In genomic region chr11:73175551-73176144, GRCh38 we compare ENCODE assay signal across 19 cellular contexts. TPM values are rescaled to one million over a fixed set of nuclear protein-coding genes. Genes with fewer than 3 reads are reported as not detected.
A peak's percentile ranks its signal among the peaks of the same experiment; 100 is the strongest.
DNase-seq lines count a peak whose midpoint lies in the region; ATAC-seq, FAIRE-seq and TF ChIP-seq lines count a peak whose summit lies in the region.
"Had no signal": no experiment of that assay in that cellular context is flagged by ENCODE, and none has a peak within 500 bp of the region (broad histone marks: within the 10 kb centered on the region; RNA-seq: fewer than 3 reads in every experiment).

No MANE protein-coding gene starts in this region.

- no peak for FAIRE-seq in H1 (lab: Jason Lieb, UNC)

- 67% methylated on average over 5 of the region's 5 CpGs; no CpG with 5 or more reads in 1 of the 2 experiments for WGBS in H1 (ENCODE audit: extremely low coverage in 1 of 2, insufficient coverage in 1 of 2, insufficient read length in 1 of 2, insufficient replicate concordance in 2 of 2, low coverage in 1 of 2, low lambda C conversion rate in 2 of 2, missing lambda C conversion rate in 1 of 2), 2 experiments

- no peaks in the 10 kb centered on the region for H3K79me1 ChIP-seq in H1 (ENCODE audit: low read depth, low read length)

- no peaks in the 10 kb centered on the region for H3F3A ChIP-seq in OCI-LY1 (ENCODE audit: insufficient read depth, low read length)

- H2AK5ac ChIP-seq in H1 (ENCODE audit: low read depth, low read length), result no peak overlapping the region

- no peak overlapping the region for H2BK120ac ChIP-seq in H1 (replicated peaks; ENCODE audit: low read depth, low read length)

- H3K27ac ChIP-seq in OCI-LY1 (ENCODE audit: low read depth, low read length, poor library complexity, severe bottlenecking) (peak overlapping the region; percentile 59), H1 (ENCODE audit: low read depth, low read length) (no peak overlapping the region), stomach smooth muscle (ENCODE audit: low read length) (peak overlapping the region; percentile 41)
- H3K27ac ChIP-seq: PC-9 had no signal

- no peak overlapping the region for H2BK12ac ChIP-seq in H1 (ENCODE audit: low read depth, low read length)

- H3K27me3 ChIP-seq in OCI-LY1 (ENCODE audit: insufficient read depth, low read length) (no peaks in the 10 kb centered on the region), H1 (replicated peaks in 1 of 4; ENCODE audit: control insufficient read depth in 3 of 4, extremely low read depth in 1 of 4, insufficient read depth in 3 of 4, low read length in 3 of 4) (no peaks in the 10 kb centered on the region), stomach smooth muscle (ENCODE audit: control insufficient read depth in 1 of 2, insufficient read depth in 2 of 2, low read length in 2 of 2) (no peaks in the 10 kb centered on the region)

- no peak for TF ChIP-seq EP300 in H1 (IDR thresholded peaks at IDR 0.05; ENCODE audit: borderline replicate concordance in 1 of 2, low read depth in 2 of 2, low read length in 2 of 2)

- H3K9ac ChIP-seq in OCI-LY1 (ENCODE audit: low read length) (peak overlapping the region; percentile 5; the same call in 1 of the 2 replicates), H1 (replicated peaks in 1 of 4; ENCODE audit: extremely low read depth in 1 of 4, low read depth in 3 of 4, low read length in 3 of 4) (no peak overlapping the region), stomach smooth muscle (ENCODE audit: low read length in 2 of 2) (no peak overlapping the region)

- no peak overlapping the region for H4K8ac ChIP-seq in H1 (ENCODE audit: extremely low read depth, insufficient read depth, low read length)

- H3K4ac ChIP-seq in H1 (replicated peaks; ENCODE audit: insufficient read length, low read depth, low read length), result no peak overlapping the region

- no peak overlapping the region for H4K5ac ChIP-seq in H1 (ENCODE audit: insufficient read length, low read depth, low read length)

- TF ChIP-seq POLR2A in H1 (IDR thresholded peaks at IDR 0.05; ENCODE audit: control extremely low read depth in 1 of 2, low read depth in 2 of 2, low read length in 2 of 2), result no peak

- H3K4me3 ChIP-seq in OCI-LY1 (ENCODE audit: low read depth, low read length, poor library complexity, severe bottlenecking) (no peak overlapping the region), H1 (ENCODE audit: extremely low read depth in 1 of 4, insufficient read depth in 2 of 4, low read depth in 3 of 4, low read length in 4 of 4) (no peak overlapping the region), stomach smooth muscle (ENCODE audit: low read length in 2 of 2) (no peak overlapping the region)
- H3K4me3 ChIP-seq: PC-9 had no signal

- H3K4me2 ChIP-seq in OCI-LY1 (ENCODE audit: low read length) (no peak overlapping the region), H1 (ENCODE audit: insufficient read depth in 1 of 2, low read depth in 2 of 2, low read length in 2 of 2) (no peak overlapping the region)

- H3K9me3 ChIP-seq in OCI-LY1 (ENCODE audit: low read length) (no peaks in the 10 kb centered on the region), H1 (ENCODE audit: insufficient read depth in 2 of 2, low read depth in 1 of 2, low read length in 1 of 2) (no peaks in the 10 kb centered on the region), stomach smooth muscle (ENCODE audit: control insufficient read depth in 2 of 2, low read length in 2 of 2) (no peaks in the 10 kb centered on the region)

- no peak overlapping the region for H3K4me3 Mint-ChIP-seq in memory B cell
- H3K4me3 Mint-ChIP-seq: CD14-positive monocyte; HFFc6; neural crest cell; stimulated activated naive CD8-positive, alpha-beta T cell treated with anti-CD3 and anti-CD28 coated beads, Interleukin-15, Interleukin-2, amounts not matched to agents 100 ng/mL and 50 ng/mL, for 24 hours had no signal

- no peak overlapping the region for H2BK15ac ChIP-seq in H1 (ENCODE audit: low read length)

- H4K20me1 ChIP-seq in OCI-LY1 (ENCODE audit: insufficient read depth, low read length) (no peaks in the 10 kb centered on the region), H1 (replicated peaks in 1 of 2; ENCODE audit: control insufficient read depth in 1 of 2, insufficient read depth in 2 of 2, low read length in 2 of 2) (no peaks in the 10 kb centered on the region)

- TF ChIP-seq CTCF in OCI-LY1 (IDR thresholded peaks at IDR 0.05; ENCODE audit: low read length) (no peak), H1 (IDR thresholded peaks at IDR 0.05; ENCODE audit: control extremely low read depth in 1 of 3, insufficient read depth in 1 of 3, low read depth in 1 of 3, low read length in 3 of 3) (no peak)

- POLR2A ChIA-PET in H1 (lab: Charles Lee; ENCODE audit: partially characterized antibody), result no interaction called here

- no peak overlapping the region for H3K14ac ChIP-seq in H1 (ENCODE audit: insufficient read length)

- no peak overlapping the region for H3K23ac ChIP-seq in H1 (ENCODE audit: insufficient read length)

- H3K23me2 ChIP-seq in H1 (ENCODE audit: low read depth, low read length), result no peaks in the 10 kb centered on the region

- CTCF ChIA-PET in H1 (lab: Charles Lee; ENCODE audit: partially characterized antibody), result interaction anchor here (0.6 to 9.4 kb wide), 9 partner anchors 7 to 451 kb away, joined by 4 to 258 read pairs (median 28); no protein-coding TSS in a partner anchor

- H2BK5ac ChIP-seq in H1 (ENCODE audit: low read depth, low read length), result peak overlapping the region; percentile 32; the same call in 1 of the 2 replicates

- H2AFZ ChIP-seq in OCI-LY1 (ENCODE audit: low read length) (no peak overlapping the region), H1 (ENCODE audit: low read length) (no peak overlapping the region)
- H2AFZ ChIP-seq: PC-9 had no signal

- H3K9me2 ChIP-seq in OCI-LY1 (ENCODE audit: low read depth, low read length), result no peaks in the 10 kb centered on the region

- no peak overlapping the region for H3K56ac ChIP-seq in H1 (replicated peaks; ENCODE audit: insufficient read length, low read depth, low read length)

- ATAC-seq in memory B cell (ENCODE audit: low read depth) (no peak), GM21825 (IDR thresholded peaks at IDR 0.05; ENCODE audit: unreplicated experiment) (no peak), GM18909 (IDR thresholded peaks at IDR 0.05; ENCODE audit: poor library complexity, unreplicated experiment) (no peak)

- no peaks in the 10 kb centered on the region for H3K9me3 Mint-ChIP-seq in memory B cell
- H3K9me3 Mint-ChIP-seq: HFFc6; neural crest cell; stimulated activated naive CD8-positive, alpha-beta T cell treated with anti-CD3 and anti-CD28 coated beads, Interleukin-15, Interleukin-2, amounts not matched to agents 100 ng/mL and 50 ng/mL, for 24 hours had no signal

- H3K27me3 Mint-ChIP-seq in memory B cell, result no peaks in the 10 kb centered on the region
- H3K27me3 Mint-ChIP-seq: stimulated activated naive CD8-positive, alpha-beta T cell treated with anti-CD3 and anti-CD28 coated beads, Interleukin-15, Interleukin-2, amounts not matched to agents 100 ng/mL and 50 ng/mL, for 24 hours had no signal

- no peak for TF ChIP-seq RAD21 in H1 (IDR thresholded peaks at IDR 0.05 in 1 of 2, conservative IDR thresholded peaks at IDR 0.05 in 1 of 2; ENCODE audit: low read depth in 2 of 2, low read length in 2 of 2)

- no peak for DNase-seq in H1 (ENCODE audit: low read depth in 1 of 2, low spot score in 2 of 2)
- no peak for DNase-seq in memory B cell (ENCODE audit: low spot score in 2 of 2)
- DNase-seq in NCI-H82 treated with DMSO at 0.1 percent for 48 hours (lab: John Stamatoyannopoulos, UW; ENCODE audit: unreplicated experiment), result no peak
- DNase-seq: effector CD4-positive, alpha-beta T cell; EL; HFFc6; hypothalamus; KG1; left cardiac atrium; NCI-H1417; NCI-H345; PC-9 had no signal

- H4K91ac ChIP-seq in H1 (replicated peaks; ENCODE audit: insufficient read length, low read length), result no peak overlapping the region

- H3K36me3 ChIP-seq in OCI-LY1 (ENCODE audit: insufficient read depth, low read length), result no peaks in the 10 kb centered on the region
- H3K36me3 ChIP-seq in H1 (ENCODE audit: control insufficient read depth in 2 of 4, insufficient read depth in 4 of 4, low read length in 3 of 4), result no peaks in the 10 kb centered on the region
- no peaks in the 10 kb centered on the region for H3K36me3 ChIP-seq in stomach smooth muscle (ENCODE audit: control insufficient read depth in 2 of 2, insufficient read depth in 2 of 2, low read length in 2 of 2)

- H3K79me2 ChIP-seq in OCI-LY1 (ENCODE audit: insufficient read depth, low read length), result no peaks in the 10 kb centered on the region
- no peaks in the 10 kb centered on the region for H3K79me2 ChIP-seq in H1 (ENCODE audit: control insufficient read depth in 1 of 2, insufficient read depth in 2 of 2, low read length in 2 of 2)

- peaks cover 38% of the 10 kb centered on the region for H3K4me1 Mint-ChIP-seq in memory B cell

- H3K4me1 ChIP-seq in OCI-LY1 (ENCODE audit: insufficient read depth, low read length, severe bottlenecking) (peaks cover 26% of the 10 kb centered on the region), H1 (replicated peaks in 1 of 4; ENCODE audit: control insufficient read depth in 3 of 4, insufficient read depth in 4 of 4, low read length in 3 of 4) (no peaks in the 10 kb centered on the region), stomach smooth muscle (ENCODE audit: control insufficient read depth, insufficient read depth, low read length) (peaks cover 20% of the 10 kb centered on the region)

- H2BK20ac ChIP-seq in H1 (ENCODE audit: low read length), result no peak overlapping the region

- no peaks in the 10 kb centered on the region for H3K36me3 Mint-ChIP-seq in memory B cell
- H3K36me3 Mint-ChIP-seq: CD14-positive monocyte had no signal

- no peak overlapping the region for H3K18ac ChIP-seq in H1 (ENCODE audit: extremely low read depth, low read length)

- peak overlapping the region; percentile 60 for H3K27ac Mint-ChIP-seq in memory B cell
- H3K27ac Mint-ChIP-seq: HFFc6; stimulated activated naive CD8-positive, alpha-beta T cell treated with anti-CD3 and anti-CD28 coated beads, Interleukin-15, Interleukin-2, amounts not matched to agents 100 ng/mL and 50 ng/mL, for 24 hours had no signal

RNA-seq across cellular contexts. Expression of gene FCHSD2, which starts 33.5 kb away (rescaled TPM):
- total RNA-seq in H1 (2021; fragmentation: NEBNext Ultra II Directional; extraction: Animal tissue kit (Norgen Biotek cat#: 25700)), result 7.8 and 9.2 TPM in 2 replicates
- polyA plus RNA-seq in H1 (2011; rRNA removed), result 3.0 and 4.1 TPM in 2 replicates
- polyA plus RNA-seq in H1 (2011; cell fraction: cytosol; rRNA removed), result 4.8 TPM
- 6.5 TPM for polyA plus RNA-seq in H1 (2011; cell fraction: nucleus; rRNA removed)
- polyA plus RNA-seq in H1 (2012, experiment 1 of 2), result 4.8 to 6.8 TPM (median 5.9 TPM) in 4 replicates
- polyA plus RNA-seq in H1 (2012, experiment 2 of 2), result 1.1 TPM
- 4.2 TPM for polyA plus RNA-seq in H1 (2013, experiment 1 of 2)
- 4.0 TPM for polyA plus RNA-seq in H1 (2013, experiment 2 of 2)
- polyA minus RNA-seq in H1 (2011; rRNA and poly(A)+ RNA removed), result 4.0 and 6.5 TPM in 2 replicates
- 4.1 TPM for polyA minus RNA-seq in H1 (2011; cell fraction: cytosol; rRNA and poly(A)+ RNA removed)
- 8.1 TPM for polyA minus RNA-seq in H1 (2011; cell fraction: nucleus; rRNA and poly(A)+ RNA removed)

RNA-seq across cellular contexts. Expression of gene P2RY2, which starts 42.4 kb away (rescaled TPM):
- 1.0 and 1.2 TPM in 2 replicates for total RNA-seq in H1 (2021; fragmentation: NEBNext Ultra II Directional; extraction: Animal tissue kit (Norgen Biotek cat#: 25700))
- 1.5 and 2.6 TPM in 2 replicates for polyA plus RNA-seq in H1 (2011; rRNA removed)
- polyA plus RNA-seq in H1 (2011; cell fraction: cytosol; rRNA removed), result 1.4 TPM
- 1.6 TPM for polyA plus RNA-seq in H1 (2011; cell fraction: nucleus; rRNA removed)
- polyA plus RNA-seq in H1 (2012, experiment 1 of 2), result 0.21 to 0.75 TPM (median 0.57 TPM) in 4 replicates
- polyA plus RNA-seq in H1 (2012, experiment 2 of 2), result 0.63 TPM
- polyA plus RNA-seq in H1 (2013, experiment 1 of 2), result 0.93 TPM
- 0.85 TPM for polyA plus RNA-seq in H1 (2013, experiment 2 of 2)
- 1.4 and 1.5 TPM in 2 replicates for polyA minus RNA-seq in H1 (2011; rRNA and poly(A)+ RNA removed)
- 0.66 TPM for polyA minus RNA-seq in H1 (2011; cell fraction: cytosol; rRNA and poly(A)+ RNA removed)
- polyA minus RNA-seq in H1 (2011; cell fraction: nucleus; rRNA and poly(A)+ RNA removed), result 2.7 TPM
